ENCODE assay signal across 1 cellular context in genomic region chr3:129248286-129248979, GRCh38.
TF ChIP-seq lines count a peak whose summit lies in the region.

No MANE protein-coding gene starts in this region.

TF ChIP-seq in HepG2, 621 proteins besides CTCF, POLR2A, EP300 and RAD21 (continued from another document):
- TF ChIP-seq ZNF687 (CRISPR knock-in tag; IDR thresholded peaks at IDR 0.05) (peak; percentile 27), ZBTB4 (CRISPR knock-in tag; IDR thresholded peaks at IDR 0.05; ENCODE audit: borderline replicate concordance) (peak; percentile 31; the same call in 1 of the 2 replicates), ZNF142 (CRISPR knock-in tag; IDR thresholded peaks at IDR 0.05) (no peak), ZBTB33 (CRISPR knock-in tag; IDR thresholded peaks at IDR 0.05) (peak; percentile 88), ZBTB38 (CRISPR knock-in tag; IDR thresholded peaks at IDR 0.05) (peak; percentile 74; the same call in 1 of the 2 replicates), ZNF547 (CRISPR knock-in tag; IDR thresholded peaks at IDR 0.05) (0 out of 2 replicates have a peak, but pooled peaks have one; percentile 5), MAFK (conservative IDR thresholded peaks at IDR 0.05 in 1 of 2, IDR thresholded peaks at IDR 0.05 in 1 of 2; ENCODE audit: low read length in 2 of 2) (no peak), ZMYM3 (CRISPR knock-in tag; IDR thresholded peaks at IDR 0.05) (peak; percentile 40; the same call in 1 of the 2 replicates), PRPF4 (IDR thresholded peaks at IDR 0.05; ENCODE audit: low read depth, low read length, poor library complexity, severe bottlenecking) (peak; percentile 23), ARID2 (CRISPR knock-in tag; IDR thresholded peaks at IDR 0.05; ENCODE audit: borderline replicate concordance) (0 out of 2 replicates have a peak, but pooled peaks have one; percentile 5)
